ENCODE assay signal across 16 cellular contexts in genomic region chr5:59001154-59001553, GRCh38.
DNase-seq lines count a peak whose midpoint lies in the region; ATAC-seq and TF ChIP-seq lines count a peak whose summit lies in the region.
"Had no signal": no experiment of that assay in that cellular context is flagged by ENCODE, and none has a peak within 500 bp of the region (broad histone marks: within the 10 kb centered on the region; RNA-seq: fewer than 3 reads in every experiment).

No MANE protein-coding gene starts in this region.

- CTCF ChIA-PET in CD8-positive, alpha-beta T cell (lab: Charles Lee): interaction anchor here (1.0 to 3.4 kb wide), 2 partner anchors 35 to 110 kb away, joined by 4 to 12 read pairs; no protein-coding TSS in a partner anchor

- no peaks in the 10 kb centered on the region for H3K27me3 ChIP-seq in CD8-positive, alpha-beta T cell (ENCODE audit: insufficient read depth, low read length)
- H3K27me3 ChIP-seq: gastroesophageal sphincter had no signal

- no peak overlapping the region for H3K27ac ChIP-seq in CD8-positive, alpha-beta T cell (ENCODE audit: low read depth, low read length)
- H3K27ac ChIP-seq: gastroesophageal sphincter had no signal

- H3K27ac Mint-ChIP-seq in T-helper 17 cell (peak overlapping the region; percentile 82), type B pancreatic cell (peak overlapping the region; percentile 52)
- H3K27ac Mint-ChIP-seq in CD8-positive, alpha-beta T cell: no peak overlapping the region

- H3K9me3 ChIP-seq in T-helper 17 cell (ENCODE audit: control insufficient read depth, low read length, poor library complexity, severe bottlenecking) (no peaks in the 10 kb centered on the region), mucosa of descending colon (no peaks in the 10 kb centered on the region)
- H3K9me3 ChIP-seq in CD8-positive, alpha-beta T cell (ENCODE audit: low read length): no peaks in the 10 kb centered on the region
- H3K9me3 ChIP-seq: gastroesophageal sphincter had no signal

- no peak overlapping the region for H3K4me3 Mint-ChIP-seq in T-helper 17 cell
- peak overlapping the region; percentile 13 for H3K4me3 Mint-ChIP-seq in type B pancreatic cell
- no peak overlapping the region for H3K4me3 Mint-ChIP-seq in CD8-positive, alpha-beta T cell
- H3K4me3 Mint-ChIP-seq: immature natural killer cell had no signal

- intact Hi-C loops in Right ventricle myocardium inferior (cut with DNase I) (no loop called here), cardiac septum (cut with DNase I) (no loop called here), left cardiac atrium (cut with DNase I) (loop anchor here in 1 of 2 donors (5.0 kb wide), 1 partner anchor 109 kb away; no protein-coding TSS in a partner anchor), mucosa of descending colon (cut with DNase I, micrococcal nuclease) (no loop called here)
- intact Hi-C loops in CD8-positive, alpha-beta T cell (cut with DNase I, micrococcal nuclease): loop anchor here in 1 of 2 experiments (5.0 kb wide), 1 partner anchor 36 kb away; no protein-coding TSS in a partner anchor

- no peak for TF ChIP-seq CTCF in type B pancreatic cell (conservative IDR thresholded peaks at IDR 0.05)
- no peak for TF ChIP-seq CTCF in mucosa of descending colon (IDR thresholded peaks at IDR 0.05)
- no peak for TF ChIP-seq CTCF in CD8-positive, alpha-beta T cell (IDR thresholded peaks at IDR 0.05)

- POLR2A ChIA-PET in CD8-positive, alpha-beta T cell (lab: Charles Lee): interaction anchor here (0.8 to 1.2 kb wide), 2 partner anchors 25 to 32 kb away, joined by 4 read pairs; no protein-coding TSS in a partner anchor

- no peaks in the 10 kb centered on the region for H3K9me3 Mint-ChIP-seq in type B pancreatic cell
- no peaks in the 10 kb centered on the region for H3K9me3 Mint-ChIP-seq in CD8-positive, alpha-beta T cell
- H3K9me3 Mint-ChIP-seq: immature natural killer cell had no signal

- H3K4me3 ChIP-seq in mucosa of descending colon: no peak overlapping the region
- no peak overlapping the region for H3K4me3 ChIP-seq in CD8-positive, alpha-beta T cell (ENCODE audit: low read depth, low read length)
- H3K4me3 ChIP-seq: gastroesophageal sphincter had no signal

- DNase-seq in Right ventricle myocardium inferior (ENCODE audit: missing footprints) (no peak), cardiac septum (ENCODE audit: low spot score) (no peak), T-helper 17 cell (no peak), left cardiac atrium (no peak), type B pancreatic cell (ENCODE audit: extremely low spot score, unreplicated experiment) (no peak), mucosa of descending colon (no peak)
- DNase-seq in CD8-positive, alpha-beta T cell: no peak
- DNase-seq: activated T-cell treated with anti-CD3 and anti-CD28 coated beads for 4 hours, HCEC 1CT, immature natural killer cell, NCI-H1436, NCI-H2227 treated with DMSO at 0.1 percent for 48 hours, right cardiac atrium, SHP77 had no signal

- H3K36me3 ChIP-seq in mucosa of descending colon (ENCODE audit: low read depth): no peaks in the 10 kb centered on the region
- H3K36me3 ChIP-seq in CD8-positive, alpha-beta T cell (ENCODE audit: insufficient read depth, low read length): no peaks in the 10 kb centered on the region
- H3K36me3 ChIP-seq: gastroesophageal sphincter had no signal

- H3K27me3 Mint-ChIP-seq in T-helper 17 cell: no peaks in the 10 kb centered on the region
- no peaks in the 10 kb centered on the region for H3K27me3 Mint-ChIP-seq in type B pancreatic cell
- H3K27me3 Mint-ChIP-seq in CD8-positive, alpha-beta T cell (ENCODE audit: low read depth): no peaks in the 10 kb centered on the region

- H3K4me1 Mint-ChIP-seq in T-helper 17 cell: peaks cover 53% of the 10 kb centered on the region
- peaks cover 36% of the 10 kb centered on the region for H3K4me1 Mint-ChIP-seq in type B pancreatic cell (ENCODE audit: unreplicated experiment)
- peaks cover 62% of the 10 kb centered on the region for H3K4me1 Mint-ChIP-seq in CD8-positive, alpha-beta T cell (ENCODE audit: low read depth)

- H3K36me3 Mint-ChIP-seq in T-helper 17 cell (ENCODE audit: low read depth): peaks cover 8% of the 10 kb centered on the region
- peaks cover 10% of the 10 kb centered on the region for H3K36me3 Mint-ChIP-seq in type B pancreatic cell
- peaks cover 25% of the 10 kb centered on the region for H3K36me3 Mint-ChIP-seq in CD8-positive, alpha-beta T cell
- H3K36me3 Mint-ChIP-seq: immature natural killer cell had no signal

- peak; percentile 55 for ATAC-seq in Right ventricle myocardium inferior
- no peak for ATAC-seq in T-helper 17 cell
- ATAC-seq in left cardiac atrium: peak; percentile 35 to 41
- ATAC-seq in mucosa of descending colon: no peak
- no peak for ATAC-seq in CD8-positive, alpha-beta T cell
- no peak for ATAC-seq in HG02623 (IDR thresholded peaks at IDR 0.05; ENCODE audit: unreplicated experiment)
- ATAC-seq: gastroesophageal sphincter had no signal

- H3K4me1 ChIP-seq in mucosa of descending colon (ENCODE audit: low read depth): no peaks in the 10 kb centered on the region
- peaks cover 5% of the 10 kb centered on the region for H3K4me1 ChIP-seq in CD8-positive, alpha-beta T cell (ENCODE audit: insufficient read depth, low read length)

Comparison
In these comparisons a context has a peak if more than half of its experiments do, and no peak if none do; other contexts are left out.
1. ATAC-seq: peak in Right ventricle myocardium inferior (single experiment) and left cardiac atrium (2 of 2); none in T-helper 17 cell (single experiment), mucosa of descending colon (single experiment), CD8-positive, alpha-beta T cell (single experiment) and HG02623 (single experiment).